1 cellular context compared by ENCODE assay signal in genomic region chr10:132158122-132158741, GRCh38.
TF ChIP-seq lines count a peak whose summit lies in the region.

No MANE protein-coding gene starts in this region.

TF ChIP-seq in H1, 55 proteins besides CTCF, POLR2A, EP300 and RAD21:
- TF ChIP-seq NRF1 (IDR thresholded peaks at IDR 0.05; ENCODE audit: low read depth, low read length) (no peak), SIX5 (IDR thresholded peaks at IDR 0.05; ENCODE audit: low read depth, low read length) (no peak), JUN (IDR thresholded peaks at IDR 0.05; ENCODE audit: low read depth, low read length) (no peak), KDM4A (IDR thresholded peaks at IDR 0.05; ENCODE audit: low read depth, low read length, severe bottlenecking) (no peak), CTBP2 (IDR thresholded peaks at IDR 0.05; ENCODE audit: borderline replicate concordance, insufficient read depth, insufficient read length, low read length) (no peak)
TF ChIP-seq in H1: peak in this region for 0.
